27 cellular contexts compared by ENCODE assay signal in genomic region chr4:108109111-108109510, GRCh38. TPM values are rescaled to one million over a fixed set of nuclear protein-coding genes. Genes with fewer than 3 reads are reported as not detected.
DNase-seq lines count a peak whose midpoint lies in the region; ATAC-seq lines count a peak whose summit lies in the region.
"Had no signal": no experiment of that assay in that cellular context is flagged by ENCODE, and none has a peak within 500 bp of the region (broad histone marks: within the 10 kb centered on the region; RNA-seq: fewer than 3 reads in every experiment).

No MANE protein-coding gene starts in this region.

- no peaks in the 10 kb centered on the region for H3K36me3 ChIP-seq in trophoblast cell (ENCODE audit: control insufficient read depth in 1 of 2, insufficient read depth in 2 of 2, low read length in 2 of 2)
- H3K36me3 ChIP-seq: ascending aorta, sigmoid colon, transverse colon had no signal

- no peak overlapping the region for H2BK120ac ChIP-seq in trophoblast cell (ENCODE audit: insufficient read depth, low read length, poor library complexity)

- H3K79me1 ChIP-seq in trophoblast cell (ENCODE audit: low read length): no peaks in the 10 kb centered on the region

- intact Hi-C loops in activated naive CD4-positive, alpha-beta T cell treated with anti-CD3 and anti-CD28 coated beads for 36 hours (cut with micrococcal nuclease): loop anchor here (2.0 kb wide), 2 partner anchors 36 to 56 kb away; no protein-coding TSS in a partner anchor

- H3K27ac Mint-ChIP-seq in activated naive CD4-positive, alpha-beta T cell treated with anti-CD3 and anti-CD28 coated beads for 36 hours: peak overlapping the region; percentile 96
- H3K27ac Mint-ChIP-seq in activated naive CD8-positive, alpha-beta T cell: peak overlapping the region; percentile 96
- peak overlapping the region; percentile 88 to 95 for H3K27ac Mint-ChIP-seq in stimulated activated naive CD8-positive, alpha-beta T cell treated with anti-CD3 and anti-CD28 coated beads, Interleukin-15, amount 100 ng/mL, for 72 hours
- H3K27ac Mint-ChIP-seq: H9, natural killer cell had no signal

- H2AFZ ChIP-seq in trophoblast cell (ENCODE audit: insufficient read depth, low read length, poor library complexity): no peak overlapping the region

- H3K4me1 ChIP-seq in trophoblast cell (ENCODE audit: control insufficient read depth in 1 of 2, insufficient read depth in 2 of 2, low read length in 2 of 2): no peaks in the 10 kb centered on the region
- H3K4me1 ChIP-seq: ascending aorta, psoas muscle, sigmoid colon, transverse colon had no signal

- ATAC-seq in stimulated activated naive CD8-positive, alpha-beta T cell treated with anti-CD3 and anti-CD28 coated beads, Interleukin-15, amount 100 ng/mL, for 72 hours: no peak
- ATAC-seq in HG02798 (IDR thresholded peaks at IDR 0.05; ENCODE audit: poor library complexity, unreplicated experiment): no peak
- ATAC-seq: natural killer cell, PC-3, psoas muscle had no signal

- no peak overlapping the region for H4K12ac ChIP-seq in trophoblast cell (ENCODE audit: low read depth, low read length)

- no peak overlapping the region for H4K91ac ChIP-seq in trophoblast cell (ENCODE audit: low read depth, low read length)

- H3K27ac ChIP-seq in trophoblast cell (ENCODE audit: low read depth, low read length): no peak overlapping the region
- H3K27ac ChIP-seq: ascending aorta; BLaER1 treated with 17β-estradiol and CSF1 and Interleukin-3, amounts not matched to agents 10 nM and 100 nM; epithelial cell of prostate; KMS-11; psoas muscle; sigmoid colon; SK-N-MC; transverse colon had no signal

- no peaks in the 10 kb centered on the region for H3K9me3 ChIP-seq in trophoblast cell (ENCODE audit: insufficient read depth, low read depth, low read length)
- H3K9me3 ChIP-seq: ascending aorta; BLaER1 treated with 17β-estradiol and CSF1 and Interleukin-3, amounts not matched to agents 10 nM and 100 nM; psoas muscle; sigmoid colon; transverse colon had no signal

- H2BK5ac ChIP-seq in trophoblast cell (ENCODE audit: low read depth, low read length, poor library complexity): no peak overlapping the region

- no peak overlapping the region for H3K18ac ChIP-seq in trophoblast cell (ENCODE audit: low read length)

- H3K4me1 Mint-ChIP-seq in activated naive CD4-positive, alpha-beta T cell treated with anti-CD3 and anti-CD28 coated beads for 36 hours (ENCODE audit: low read depth): peaks cover 94% of the 10 kb centered on the region
- peaks cover 94% of the 10 kb centered on the region for H3K4me1 Mint-ChIP-seq in activated naive CD8-positive, alpha-beta T cell (ENCODE audit: low read depth)
- H3K4me1 Mint-ChIP-seq in stimulated activated naive CD8-positive, alpha-beta T cell treated with anti-CD3 and anti-CD28 coated beads, Interleukin-15, amount 100 ng/mL, for 72 hours: peaks cover 95% of the 10 kb centered on the region

- no peak overlapping the region for H2AK5ac ChIP-seq in trophoblast cell (ENCODE audit: low read length)

- H2BK12ac ChIP-seq in trophoblast cell (ENCODE audit: low read length): no peak overlapping the region

- no peak overlapping the region for H4K8ac ChIP-seq in trophoblast cell (ENCODE audit: low read depth, low read length)

- H3K27me3 ChIP-seq in trophoblast cell (ENCODE audit: insufficient read depth, low read length): no peaks in the 10 kb centered on the region
- H3K27me3 ChIP-seq: ascending aorta; BLaER1 treated with 17β-estradiol and CSF1 and Interleukin-3, amounts not matched to agents 10 nM and 100 nM; sigmoid colon; transverse colon had no signal

- peak overlapping the region; percentile 40 for H3K4me3 Mint-ChIP-seq in activated naive CD4-positive, alpha-beta T cell treated with anti-CD3 and anti-CD28 coated beads for 36 hours
- peak overlapping the region; percentile 78 for H3K4me3 Mint-ChIP-seq in activated naive CD8-positive, alpha-beta T cell
- peak overlapping the region; percentile 66 to 83 for H3K4me3 Mint-ChIP-seq in stimulated activated naive CD8-positive, alpha-beta T cell treated with anti-CD3 and anti-CD28 coated beads, Interleukin-15, amount 100 ng/mL, for 72 hours
- H3K4me3 Mint-ChIP-seq: H9, natural killer cell had no signal

- no peaks in the 10 kb centered on the region for H3K79me2 ChIP-seq in trophoblast cell (ENCODE audit: control insufficient read depth, insufficient read depth, low read length, poor library complexity)

- H3K4me3 ChIP-seq in trophoblast cell (ENCODE audit: low read depth, low read length): no peak overlapping the region
- H3K4me3 ChIP-seq: ascending aorta; BLaER1 treated with 17β-estradiol and CSF1 and Interleukin-3, amounts not matched to agents 10 nM and 100 nM; lung; psoas muscle; sigmoid colon; SK-N-MC; transverse colon had no signal

- H3K14ac ChIP-seq in trophoblast cell (ENCODE audit: low read length): no peak overlapping the region

- H3K36me3 Mint-ChIP-seq in activated naive CD4-positive, alpha-beta T cell treated with anti-CD3 and anti-CD28 coated beads for 36 hours (ENCODE audit: low read depth): peaks cover 64% of the 10 kb centered on the region
- peaks cover 28% of the 10 kb centered on the region for H3K36me3 Mint-ChIP-seq in activated naive CD8-positive, alpha-beta T cell
- H3K36me3 Mint-ChIP-seq: natural killer cell had no signal

- H3K4ac ChIP-seq in trophoblast cell (ENCODE audit: low read depth, low read length): no peak overlapping the region

- no peak for DNase-seq in activated naive CD4-positive, alpha-beta T cell treated with anti-CD3 and anti-CD28 coated beads for 36 hours
- DNase-seq in activated naive CD4-positive, alpha-beta T cell treated with anti-CD3 and anti-CD28 coated beads, Interleukin-2, amount 50 U/mL, for 16 hours: no peak
- DNase-seq in SK-N-DZ (ENCODE audit: low spot score) (peak; percentile 50), trophoblast cell (no peak)
- no peak for DNase-seq in stimulated activated naive CD8-positive, alpha-beta T cell treated with anti-CD3 and anti-CD28 coated beads, Interleukin-15, amount 100 ng/mL, for 72 hours
- DNase-seq: Calu3; DMS79 treated with DMSO at 0.1 percent for 48 hours; GDM1; H9; hippocampal formation; natural killer cell; NCI-H2029; NCI-H524 treated with DMSO at 0.1 percent for 48 hours; PC-3; psoas muscle; sigmoid colon; stimulated activated CD4-positive, alpha-beta T cell treated with anti-CD3 and anti-CD28 coated beads, Interleukin-12 subunit alpha, Interleukin-12 subunit beta, amount 100 ng/mL, for 4 hours; stimulated activated CD4-positive, alpha-beta T cell treated with anti-CD3 and anti-CD28 coated beads, Interleukin-4, amount 100 ng/mL, for 1 hour; transverse colon had no signal

- H3K4me2 ChIP-seq in trophoblast cell (ENCODE audit: low read length): no peak overlapping the region

- H3K27me3 Mint-ChIP-seq in activated naive CD4-positive, alpha-beta T cell treated with anti-CD3 and anti-CD28 coated beads for 36 hours (ENCODE audit: low read depth): no peaks in the 10 kb centered on the region
- H3K27me3 Mint-ChIP-seq in activated naive CD8-positive, alpha-beta T cell: no peaks in the 10 kb centered on the region
- H3K27me3 Mint-ChIP-seq in stimulated activated naive CD8-positive, alpha-beta T cell treated with anti-CD3 and anti-CD28 coated beads, Interleukin-15, amount 100 ng/mL, for 72 hours: no peaks in the 10 kb centered on the region

- no CpG with 5 or more reads among the region's 4 CpGs for WGBS in trophoblast cell (ENCODE audit: extremely low coverage, insufficient coverage, insufficient read length)

- CTCF ChIA-PET in activated naive CD4-positive, alpha-beta T cell treated with anti-CD3 and anti-CD28 coated beads for 36 hours (lab: Charles Lee): interaction anchor here (0.6 to 2.5 kb wide), 11 partner anchors 10 to 78 kb away, joined by 3 to 14 read pairs (median 3); no protein-coding TSS in a partner anchor

- H3K9me3 Mint-ChIP-seq in activated naive CD4-positive, alpha-beta T cell treated with anti-CD3 and anti-CD28 coated beads for 36 hours: no peaks in the 10 kb centered on the region
- H3K9me3 Mint-ChIP-seq in activated naive CD8-positive, alpha-beta T cell (ENCODE audit: low read depth): no peaks in the 10 kb centered on the region
- no peaks in the 10 kb centered on the region for H3K9me3 Mint-ChIP-seq in stimulated activated naive CD8-positive, alpha-beta T cell treated with anti-CD3 and anti-CD28 coated beads, Interleukin-15, amount 100 ng/mL, for 72 hours
- H3K9me3 Mint-ChIP-seq: H9, natural killer cell had no signal

- H3K9ac ChIP-seq in trophoblast cell (ENCODE audit: low read length): no peak overlapping the region
- H3K9ac ChIP-seq: BLaER1 treated with 17β-estradiol and CSF1 and Interleukin-3, amounts not matched to agents 10 nM and 100 nM; KMS-11 had no signal

- no peak overlapping the region for H3K23ac ChIP-seq in trophoblast cell (ENCODE audit: low read length)

RNA-seq across cellular contexts. Expression of gene LEF1, which starts 59.6 kb away (rescaled TPM):
- 100 to 1,000 TPM; 350 to 367 TPM for total RNA-seq in activated naive CD4-positive, alpha-beta T cell treated with anti-CD3 and anti-CD28 coated beads for 36 hours
- 18.9 and 25.0 TPM in 2 replicates for polyA plus RNA-seq in SK-N-DZ (2014; cell fraction: cytosol; rRNA removed)
- polyA plus RNA-seq in SK-N-DZ (2014; cell fraction: nucleus; rRNA removed): 15.0 and 20.2 TPM in 2 replicates
- 15.9 and 18.3 TPM in 2 replicates for polyA plus RNA-seq in trophoblast cell (2013)
- total RNA-seq: ascending aorta, Calu3 had no signal
